In genomic region chr7:111744501-111745155, GRCh38 we compare ENCODE assay signal across 16 cellular contexts.
DNase-seq lines count a peak whose midpoint lies in the region; ATAC-seq and TF ChIP-seq lines count a peak whose summit lies in the region.
"Had no signal": no experiment of that assay in that cellular context is flagged by ENCODE, and none has a peak within 500 bp of the region (broad histone marks: within the 10 kb centered on the region; RNA-seq: fewer than 3 reads in every experiment).

No MANE protein-coding gene starts in this region.

- peaks cover 0 to 21% (median 0%) of the 10 kb centered on the region in 11 experiments; a peak in 3 of 22 replicates for H4K20me1 ChIP-seq in BLaER1 treated with 17β-estradiol and CSF1 and Interleukin-3, amounts not matched to agents 10 nM and 100 nM
- no peaks in the 10 kb centered on the region for H4K20me1 ChIP-seq in OCI-LY3 (ENCODE audit: insufficient read depth, low read length)

- no peaks in the 10 kb centered on the region for H3K79me2 ChIP-seq in OCI-LY3 (ENCODE audit: low read length)

- POLR2A ChIA-PET in MCF 10A (lab: Yijun Ruan, JAX) = no interaction called here

- H3K27me3 ChIP-seq in BLaER1 treated with 17β-estradiol and CSF1 and Interleukin-3, amounts not matched to agents 10 nM and 100 nM = no peaks in the 10 kb centered on the region
- H3K27me3 ChIP-seq in OCI-LY3 (ENCODE audit: low read depth, low read length) = peaks cover 3% of the 10 kb centered on the region; the same call in 1 of the 2 replicates
- H3K27me3 ChIP-seq: BE2C, gastrocnemius medialis, neural progenitor cell had no signal

- peaks cover under 1 to 12% (median 9%) of the 10 kb centered on the region in 11 experiments; a peak in 13 of 22 replicates for H3K9me3 ChIP-seq in BLaER1 treated with 17β-estradiol and CSF1 and Interleukin-3, amounts not matched to agents 10 nM and 100 nM (replicated peaks in 1 of 11)
- no peaks in the 10 kb centered on the region for H3K9me3 ChIP-seq in OCI-LY3 (ENCODE audit: insufficient read depth, low read length)
- H3K9me3 ChIP-seq: BE2C, gastrocnemius medialis had no signal

- no TSS peak for BruUV-seq in MCF 10A (replicated peaks; lab: Mats Ljungman, UMichigan)

- no peak overlapping the region for H3K4me3 ChIP-seq in BLaER1 treated with 17β-estradiol and CSF1 and Interleukin-3, amounts not matched to agents 10 nM and 100 nM
- H3K4me3 ChIP-seq in OCI-LY3 (ENCODE audit: low read length) (no peak overlapping the region), cardiac fibroblast (replicated peaks in 1 of 2; ENCODE audit: low read depth in 2 of 2, low read length in 2 of 2) (no peak overlapping the region)
- H3K4me3 ChIP-seq: gastrocnemius medialis, neural progenitor cell had no signal

- ATAC-seq in left lobe of liver (peak; percentile 60), GM21515 (IDR thresholded peaks at IDR 0.05; ENCODE audit: unreplicated experiment) (no peak)
- ATAC-seq: gastrocnemius medialis had no signal

- peak; percentile 38 to 71 for DNase-seq in cardiac fibroblast (ENCODE audit: low read depth in 2 of 2)
- no peak for DNase-seq in left lobe of liver (ENCODE audit: low spot score)
- DNase-seq in MCF 10A (ENCODE audit: unreplicated experiment) = no peak
- DNase-seq in T-helper 1 cell = no peak
- DNase-seq in KG1 (lab: John Stamatoyannopoulos, UW) = no peak
- DNase-seq: activated CD4-positive, alpha-beta T cell treated with anti-CD3 and anti-CD28 coated beads, Interleukin-2, amount 50 U/mL, for 48 hours; activated naive CD8-positive, alpha-beta T cell treated with anti-CD3 and anti-CD28 coated beads, Interleukin-2, amount 50 U/mL, for 24 hours; BE2C; DMS 273 treated with DMSO at 0.1 percent for 48 hours; gastrocnemius medialis had no signal

- 0 out of 2 replicates have a peak overlapping the region, but pooled peaks have one; percentile 30 for H2AFZ ChIP-seq in OCI-LY3 (ENCODE audit: low read depth, low read length)
- H2AFZ ChIP-seq: neural progenitor cell had no signal

- H3K27ac Mint-ChIP-seq in MCF 10A (ENCODE audit: low read depth, unreplicated experiment) = no peak overlapping the region
- H3K27ac Mint-ChIP-seq: activated naive CD8-positive, alpha-beta T cell treated with anti-CD3 and anti-CD28 coated beads, Interleukin-2, amount 50 U/mL, for 24 hours; memory B cell; neural progenitor cell; stimulated activated memory B cell treated with anti-CD40 and anti-IgM and Interleukin-4, amounts not matched to agents 10 μg/mL and 1 μg/mL and 100 μg/mL, for 72 hours had no signal

- TF ChIP-seq CTCF in OCI-LY3 (IDR thresholded peaks at IDR 0.05; ENCODE audit: low read depth, low read length) = no peak
- TF ChIP-seq CTCF in cardiac fibroblast (IDR thresholded peaks at IDR 0.05; ENCODE audit: low read depth, low read length) = no peak
- no peak for TF ChIP-seq CTCF in MCF 10A (IDR thresholded peaks at IDR 0.05; ENCODE audit: unreplicated experiment)

- peaks cover 0 to 18% (median 12%) of the 10 kb centered on the region in 10 experiments; a peak in 15 of 20 replicates for H3K4me1 ChIP-seq in BLaER1 treated with 17β-estradiol and CSF1 and Interleukin-3, amounts not matched to agents 10 nM and 100 nM
- 0 out of 2 replicates have a peak, but pooled peaks cover 3% of the 10 kb centered on the region for H3K4me1 ChIP-seq in OCI-LY3 (ENCODE audit: low read length)
- H3K4me1 ChIP-seq: BE2C, gastrocnemius medialis, neural progenitor cell had no signal

- intact Hi-C loops in MCF 10A (cut with micrococcal nuclease) = loop anchor here (5.0 kb wide), 2 partner anchors 668 to 753 kb away; no protein-coding TSS in a partner anchor

- no peaks in the 10 kb centered on the region for H3K36me3 Mint-ChIP-seq in MCF 10A (ENCODE audit: insufficient read depth, unreplicated experiment)
- H3K36me3 Mint-ChIP-seq: memory B cell; stimulated activated memory B cell treated with anti-CD40 and anti-IgM and Interleukin-4, amounts not matched to agents 10 μg/mL and 1 μg/mL and 100 μg/mL, for 72 hours had no signal

- H3K4me2 ChIP-seq in BLaER1 treated with 17β-estradiol and CSF1 and Interleukin-3, amounts not matched to agents 10 nM and 100 nM = peak overlapping the region in 8 of 11 experiments; percentile 10 to 50 (median 32); a peak in 9 of 22 replicates
- no peak overlapping the region for H3K4me2 ChIP-seq in OCI-LY3 (ENCODE audit: low read length)
- H3K4me2 ChIP-seq: neural progenitor cell had no signal

- H3K36me3 ChIP-seq in BLaER1 treated with 17β-estradiol and CSF1 and Interleukin-3, amounts not matched to agents 10 nM and 100 nM = peaks cover 0 to 100% (median 8%) of the 10 kb centered on the region in 11 experiments; a peak in 11 of 22 replicates
- no peaks in the 10 kb centered on the region for H3K36me3 ChIP-seq in OCI-LY3 (replicated peaks; ENCODE audit: low read depth, low read length)
- H3K36me3 ChIP-seq: BE2C, neural progenitor cell had no signal

- H3K9ac ChIP-seq in BLaER1 treated with 17β-estradiol and CSF1 and Interleukin-3, amounts not matched to agents 10 nM and 100 nM = no peak overlapping the region
- H3K9ac ChIP-seq in OCI-LY3 (ENCODE audit: low read length) = no peak overlapping the region
- H3K9ac ChIP-seq: neural progenitor cell had no signal

- H3K9me3 Mint-ChIP-seq in MCF 10A (ENCODE audit: unreplicated experiment) = no peaks in the 10 kb centered on the region
- H3K9me3 Mint-ChIP-seq: activated naive CD8-positive, alpha-beta T cell treated with anti-CD3 and anti-CD28 coated beads, Interleukin-2, amount 50 U/mL, for 24 hours; neural progenitor cell had no signal

- CTCF ChIA-PET in MCF 10A (lab: Yijun Ruan, JAX) = interaction anchor here (0.6 to 2.7 kb wide), 8 partner anchors 9 to 751 kb away, joined by 3 to 27 read pairs (median 3); no protein-coding TSS in a partner anchor

- no peak overlapping the region for H3K4me3 Mint-ChIP-seq in MCF 10A (ENCODE audit: unreplicated experiment)
- H3K4me3 Mint-ChIP-seq: activated naive CD8-positive, alpha-beta T cell treated with anti-CD3 and anti-CD28 coated beads, Interleukin-2, amount 50 U/mL, for 24 hours; memory B cell; neural progenitor cell; stimulated activated memory B cell treated with anti-CD40 and anti-IgM and Interleukin-4, amounts not matched to agents 10 μg/mL and 1 μg/mL and 100 μg/mL, for 72 hours had no signal

- H3K27me3 Mint-ChIP-seq in MCF 10A (ENCODE audit: insufficient read depth, unreplicated experiment) = no peaks in the 10 kb centered on the region

- no peak overlapping the region for H3K27ac ChIP-seq in BLaER1 treated with 17β-estradiol and CSF1 and Interleukin-3, amounts not matched to agents 10 nM and 100 nM
- H3K27ac ChIP-seq in OCI-LY3 (ENCODE audit: low read length) = no peak overlapping the region
- H3K27ac ChIP-seq: gastrocnemius medialis, neural progenitor cell had no signal

- no peaks in the 10 kb centered on the region for H3K4me1 Mint-ChIP-seq in MCF 10A (ENCODE audit: insufficient read depth, unreplicated experiment)
- H3K4me1 Mint-ChIP-seq: activated naive CD8-positive, alpha-beta T cell treated with anti-CD3 and anti-CD28 coated beads, Interleukin-2, amount 50 U/mL, for 24 hours; stimulated activated memory B cell treated with anti-CD40 and anti-IgM and Interleukin-4, amounts not matched to agents 10 μg/mL and 1 μg/mL and 100 μg/mL, for 72 hours had no signal

Comparison
In these comparisons a context has a peak if more than half of its experiments do, and no peak if none do; other contexts are left out.
1. DNase-seq: peak in cardiac fibroblast (2 of 2); none in left lobe of liver (single experiment), MCF 10A (single experiment), T-helper 1 cell (0 of 5) and KG1 (single experiment).